ENCODE assay signal across 20 cellular contexts in the genomic region with DNA sequence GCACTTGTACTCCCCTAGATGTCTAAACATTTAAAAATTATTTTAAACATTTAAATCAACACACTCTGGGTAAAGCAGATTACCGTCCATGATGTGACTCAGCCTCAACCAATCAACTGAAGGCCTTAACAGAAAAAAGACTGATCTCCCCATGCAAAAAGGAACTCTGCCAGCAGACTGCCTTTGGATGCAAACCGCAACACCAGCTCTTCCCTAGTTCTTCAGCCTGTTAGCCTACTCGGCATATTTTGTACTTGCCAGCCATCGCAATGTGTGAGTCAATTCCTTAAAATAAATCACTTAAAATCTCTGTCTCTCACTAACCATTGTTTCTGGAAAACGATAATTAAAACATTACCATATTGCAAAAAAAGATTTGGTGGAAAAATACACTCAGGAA.
DNase-seq lines count a peak whose midpoint lies in the region.
"Had no signal": no experiment of that assay in that cellular context is flagged by ENCODE, and none has a peak within 500 bp of the region (broad histone marks: within the 10 kb centered on the region; RNA-seq: fewer than 3 reads in every experiment).

No MANE protein-coding gene starts in this region.

- DNase-seq in Ammon's horn (ENCODE audit: low spot score) (peak; percentile 77), M059J (ENCODE audit: low read depth) (peak; percentile 2), hippocampal formation (lab: John Stamatoyannopoulos, UW) (peak; percentile 12 to 24), pons (ENCODE audit: low spot score) (peak; percentile 77), HPDE6-E6E7 (ENCODE audit: extremely low spot score) (no peak), MV-4-11 (lab: John Stamatoyannopoulos, UW) (no peak), glomerular visceral epithelial cell (ENCODE audit: extremely low spot score) (no peak), NCI-H69 (lab: John Stamatoyannopoulos, UW) (no peak)
- DNase-seq: DMS79; HCEC 1CT; IMR-90; MM.1S; NCI-H1092 treated with DMSO at 0.1 percent for 48 hours; NCI-H1694; NCI-H2081 treated with DMSO at 0.1 percent for 48 hours; NCI-H748 treated with DMSO at 0.1 percent for 48 hours; NK-92 treated with Interleukin-12 subunit alpha and Interleukin-12 subunit beta, amount 100 ng/mL, for 24 hours; OCI-M1; SHP77 treated with DMSO at 0.1 percent for 48 hours; SK-N-SH had no signal

Comparison
In these comparisons a context has a peak if more than half of its experiments do, and no peak if none do; other contexts are left out.
1. DNase-seq: peak in Ammon's horn (single experiment), M059J (single experiment), hippocampal formation (2 of 2) and pons (single experiment); none in HPDE6-E6E7 (single experiment), MV-4-11 (single experiment), glomerular visceral epithelial cell (single experiment) and NCI-H69 (single experiment).